In the genomic region with DNA sequence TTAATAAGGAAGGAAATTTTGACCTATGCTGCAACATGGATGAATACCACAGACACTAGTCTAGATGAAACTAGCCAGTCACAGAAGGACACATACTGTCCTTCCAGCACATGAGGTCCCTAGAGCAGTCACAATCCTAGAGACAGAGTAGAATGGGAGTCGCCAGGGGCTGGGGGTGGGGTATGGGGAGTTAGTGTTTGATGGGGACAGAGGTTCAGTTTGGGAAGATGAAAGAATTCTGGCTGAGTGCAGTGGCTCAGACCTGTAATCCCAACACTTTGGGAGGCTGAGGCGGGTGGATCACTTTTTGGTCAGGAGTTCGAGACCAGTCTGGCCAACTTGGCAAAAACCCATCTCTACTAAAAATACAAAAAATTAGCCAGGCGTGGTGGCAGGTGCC, we compare ENCODE assay signal across 18 cellular contexts.
A peak's percentile ranks its signal among the peaks of the same experiment; 100 is the strongest.
DNase-seq lines count a peak whose midpoint lies in the region; ATAC-seq and TF ChIP-seq lines count a peak whose summit lies in the region.
"Had no signal": no experiment of that assay in that cellular context is flagged by ENCODE, and none has a peak within 500 bp of the region (broad histone marks: within the 10 kb centered on the region; RNA-seq: fewer than 3 reads in every experiment).

No MANE protein-coding gene starts in this region.

- no peak overlapping the region for H3K27ac ChIP-seq in GM23248
- H3K27ac ChIP-seq in lung (ENCODE audit: low read depth in 1 of 2, low read length in 1 of 2): no peak overlapping the region

- H3K4me1 ChIP-seq in GM23248 (ENCODE audit: insufficient read depth) (no peaks in the 10 kb centered on the region), lung (ENCODE audit: control insufficient read depth in 2 of 2, insufficient read depth in 2 of 2, low read length in 2 of 2) (no peaks in the 10 kb centered on the region)
- H3K4me1 ChIP-seq: BE2C, HAP-1 had no signal

- peak; percentile 15 for DNase-seq in GM23248
- peak; percentile 13 for DNase-seq in HCEC 1CT
- peak; percentile 11 for DNase-seq in lung (ENCODE audit: low spot score)
- peak; percentile 17 for DNase-seq in ureter (ENCODE audit: low spot score)
- DNase-seq in NCI-H1105 (lab: John Stamatoyannopoulos, UW): no peak
- no peak for DNase-seq in activated CD4-positive, alpha-beta T cell treated with anti-CD3 and anti-CD28 coated beads for 48 hours
- DNase-seq: ACHN; BE2C; C1 segment of cervical spinal cord; CD4-positive, CD25-positive, alpha-beta regulatory T cell; CD8-positive, alpha-beta memory T cell; COR-L47; DMS 273 treated with DMSO at 0.1 percent for 48 hours; DMS53; DND-41; EL had no signal

- no peaks in the 10 kb centered on the region for H3K79me2 ChIP-seq in GM23248 (ENCODE audit: insufficient read depth)

- in situ Hi-C loops in GM23248 (cut with MboI): no loop called here

- H4K20me1 ChIP-seq in GM23248 (ENCODE audit: insufficient read depth): no peaks in the 10 kb centered on the region

- ATAC-seq in lung (ENCODE audit: insufficient read depth, low FRiP score): no peak
- ATAC-seq: GM12878 had no signal

- H2AFZ ChIP-seq in GM23248: no peak overlapping the region

- WGBS in GM23248 (ENCODE audit: low coverage in 1 of 2, low lambda C conversion rate in 2 of 2, missing lambda C conversion rate in 2 of 2), 2 experiments: 49 to 63% methylated on average over 3 to 4 of the region's 4 CpGs
- 88 to 91% methylated on average over 4 of the region's 4 CpGs for WGBS in lung, 2 donors

- H3K27me3 ChIP-seq in GM23248 (replicated peaks; ENCODE audit: insufficient read depth): peaks cover 11% of the 10 kb centered on the region; the same call in 1 of the 2 replicates
- no peaks in the 10 kb centered on the region for H3K27me3 ChIP-seq in lung (ENCODE audit: control insufficient read depth, insufficient read depth)
- H3K27me3 ChIP-seq: BE2C had no signal

- H3K36me3 ChIP-seq in GM23248 (ENCODE audit: low read depth) (no peaks in the 10 kb centered on the region), lung (ENCODE audit: control insufficient read depth in 2 of 2, insufficient read depth in 2 of 2, low read length in 2 of 2) (no peaks in the 10 kb centered on the region)
- H3K36me3 ChIP-seq: BE2C, HAP-1 had no signal

- no peak overlapping the region for H3K9ac ChIP-seq in GM23248

- H3K9me3 ChIP-seq in GM23248 (ENCODE audit: low read depth) (no peaks in the 10 kb centered on the region), lung (ENCODE audit: control insufficient read depth in 2 of 2, insufficient read depth in 1 of 2, low read length in 1 of 2) (no peaks in the 10 kb centered on the region)
- H3K9me3 ChIP-seq: BE2C, HAP-1 had no signal

- H3K4me2 ChIP-seq in GM23248 (ENCODE audit: unreplicated experiment): no peak overlapping the region

- H3K4me3 ChIP-seq in GM23248: no peak overlapping the region
- H3K4me3 ChIP-seq in lung: no peak overlapping the region
- H3K4me3 ChIP-seq: GM12878, HAP-1 had no signal

- no peak for TF ChIP-seq CTCF in lung (IDR thresholded peaks at IDR 0.05; ENCODE audit: control extremely low read depth, extremely low read depth)

- H3F3A ChIP-seq in GM23248 (ENCODE audit: insufficient read depth): no peaks in the 10 kb centered on the region

- no peaks in the 10 kb centered on the region for H3K9me2 ChIP-seq in GM23248 (ENCODE audit: insufficient read depth)

Comparison
In these comparisons a context has a peak if more than half of its experiments do, and no peak if none do; other contexts are left out.
1. DNase-seq: peak in GM23248 (single experiment), HCEC 1CT (single experiment), lung (single experiment) and ureter (single experiment); none in NCI-H1105 (single experiment) and activated CD4-positive, alpha-beta T cell treated with anti-CD3 and anti-CD28 coated beads for 48 hours (single experiment).